1 cellular context compared by ENCODE assay signal in the genomic region with DNA sequence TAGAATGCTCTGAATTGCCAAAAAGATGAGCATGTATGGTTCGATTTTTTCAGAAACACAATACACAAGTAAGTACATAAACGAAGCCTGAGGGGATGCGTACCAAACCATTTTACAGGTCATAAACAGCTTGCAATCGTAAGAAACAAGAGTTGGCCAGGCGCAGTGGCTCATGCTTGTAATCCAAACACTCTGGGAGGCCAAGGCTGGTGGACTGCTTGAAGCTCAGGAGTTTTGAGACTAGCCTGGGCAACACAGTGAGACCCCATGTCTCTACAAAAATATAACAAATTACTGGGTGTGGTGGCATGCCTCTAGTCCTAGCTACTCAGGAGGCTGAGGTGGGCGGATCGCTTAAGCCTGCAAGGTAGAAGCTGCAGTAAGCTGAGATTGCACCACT.
A peak's percentile ranks its signal among the peaks of the same experiment; 100 is the strongest.
TF ChIP-seq lines count a peak whose summit lies in the region.

No MANE protein-coding gene starts in this region.

TF ChIP-seq in HepG2, 621 proteins besides CTCF, POLR2A, EP300 and RAD21:
- peak; percentile 81 for TF ChIP-seq ZNF121 (CRISPR knock-in tag; IDR thresholded peaks at IDR 0.05)
- TF ChIP-seq POLR2G (IDR thresholded peaks at IDR 0.05; ENCODE audit: low read depth, low read length) = peak; percentile 38; the same call in 1 of the 2 replicates
- peak; percentile 80 for TF ChIP-seq RBM22 (optimal IDR thresholded peaks at IDR 0.05; ENCODE audit: low read length)
- TF ChIP-seq POLR2AphosphoS2 (IDR thresholded peaks at IDR 0.05; ENCODE audit: low read depth, low read length) = peak; percentile 34; the same call in 1 of the 2 replicates
- TF ChIP-seq ZNF329 (CRISPR knock-in tag; IDR thresholded peaks at IDR 0.05; ENCODE audit: low read depth) = no peak
